In the genomic region with DNA sequence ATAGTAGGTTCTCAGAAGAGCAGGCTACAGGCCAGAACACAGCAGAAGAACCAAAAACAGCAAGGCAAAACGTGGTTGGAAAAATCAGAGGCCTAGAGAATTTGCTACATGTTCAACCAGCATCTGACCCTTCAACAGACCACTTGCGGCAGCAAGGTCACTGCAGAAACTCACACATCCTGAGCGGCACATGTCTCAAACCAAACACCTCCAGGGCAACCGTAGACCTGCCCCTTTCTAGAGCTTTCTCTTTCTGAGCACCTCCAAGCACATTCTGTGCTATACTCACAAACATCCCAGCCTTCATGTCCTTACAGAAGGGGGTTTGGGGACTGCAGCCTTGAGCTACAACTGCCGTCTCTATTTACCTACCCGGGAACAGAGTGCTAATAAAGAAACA, we compare ENCODE assay signal across 13 cellular contexts.
"Had no signal": no experiment of that assay in that cellular context is flagged by ENCODE, and none has a peak within 500 bp of the region (broad histone marks: within the 10 kb centered on the region; RNA-seq: fewer than 3 reads in every experiment).

No MANE protein-coding gene starts in this region.

- H3K4me3 ChIP-seq: adrenal gland, sigmoid colon, upper lobe of left lung had no signal

- H3K4me1 ChIP-seq: adrenal gland had no signal

- H3K27me3 Mint-ChIP-seq: stimulated activated naive CD8-positive, alpha-beta T cell treated with anti-CD3 and anti-CD28 coated beads, Interleukin-15, Interleukin-2, amounts not matched to agents 100 ng/mL and 50 ng/mL, for 24 hours; T-helper 17 cell had no signal

- DNase-seq: activated CD4-positive, alpha-beta T cell treated with anti-CD3 and anti-CD28 coated beads, Interleukin-2, amount 50 U/mL, for 48 hours; activated CD4-positive, CD25-positive, alpha-beta regulatory T cell; activated naive CD4-positive, alpha-beta T cell treated with Interleukin-2 at 50 U/mL for 16 hours; caudate nucleus; effector memory CD4-positive, alpha-beta T cell; nephron progenitor cell; sigmoid colon; stimulated activated CD4-positive, alpha-beta T cell treated with anti-CD3 and anti-CD28 coated beads, Interleukin-2, amount 100 ng/mL, for 48 hours; T-helper 17 cell; upper lobe of left lung had no signal

- FAIRE-seq: TTC549 had no signal

- ATAC-seq: T-helper 17 cell had no signal

- H3K27ac Mint-ChIP-seq: nephron progenitor cell had no signal

- H3K4me3 Mint-ChIP-seq: nephron progenitor cell; stimulated activated naive CD8-positive, alpha-beta T cell treated with anti-CD3 and anti-CD28 coated beads, Interleukin-15, Interleukin-2, amounts not matched to agents 100 ng/mL and 50 ng/mL, for 24 hours; T-helper 17 cell had no signal

- H3K9me3 ChIP-seq: adrenal gland, sigmoid colon, upper lobe of left lung had no signal

- H3K36me3 ChIP-seq: adrenal gland, sigmoid colon, upper lobe of left lung had no signal

- H3K27me3 ChIP-seq: sigmoid colon, upper lobe of left lung had no signal

- H3K27ac ChIP-seq: adrenal gland, sigmoid colon had no signal
